2 cellular contexts compared by ENCODE assay signal in genomic region chr12:117272690-117273089, GRCh38.
A peak's percentile ranks its signal among the peaks of the same experiment; 100 is the strongest.
TF ChIP-seq lines count a peak whose summit lies in the region.

No MANE protein-coding gene starts in this region.

TF ChIP-seq in GM23338, 12 proteins besides CTCF, POLR2A, EP300 and RAD21:
- TF ChIP-seq EZH2phosphoT487 (IDR thresholded peaks at IDR 0.05; ENCODE audit: unreplicated experiment), result no peak
- no peak for TF ChIP-seq EZH2 (IDR thresholded peaks at IDR 0.05; ENCODE audit: low read depth, unreplicated experiment)
- TF ChIP-seq, protein P1, sequence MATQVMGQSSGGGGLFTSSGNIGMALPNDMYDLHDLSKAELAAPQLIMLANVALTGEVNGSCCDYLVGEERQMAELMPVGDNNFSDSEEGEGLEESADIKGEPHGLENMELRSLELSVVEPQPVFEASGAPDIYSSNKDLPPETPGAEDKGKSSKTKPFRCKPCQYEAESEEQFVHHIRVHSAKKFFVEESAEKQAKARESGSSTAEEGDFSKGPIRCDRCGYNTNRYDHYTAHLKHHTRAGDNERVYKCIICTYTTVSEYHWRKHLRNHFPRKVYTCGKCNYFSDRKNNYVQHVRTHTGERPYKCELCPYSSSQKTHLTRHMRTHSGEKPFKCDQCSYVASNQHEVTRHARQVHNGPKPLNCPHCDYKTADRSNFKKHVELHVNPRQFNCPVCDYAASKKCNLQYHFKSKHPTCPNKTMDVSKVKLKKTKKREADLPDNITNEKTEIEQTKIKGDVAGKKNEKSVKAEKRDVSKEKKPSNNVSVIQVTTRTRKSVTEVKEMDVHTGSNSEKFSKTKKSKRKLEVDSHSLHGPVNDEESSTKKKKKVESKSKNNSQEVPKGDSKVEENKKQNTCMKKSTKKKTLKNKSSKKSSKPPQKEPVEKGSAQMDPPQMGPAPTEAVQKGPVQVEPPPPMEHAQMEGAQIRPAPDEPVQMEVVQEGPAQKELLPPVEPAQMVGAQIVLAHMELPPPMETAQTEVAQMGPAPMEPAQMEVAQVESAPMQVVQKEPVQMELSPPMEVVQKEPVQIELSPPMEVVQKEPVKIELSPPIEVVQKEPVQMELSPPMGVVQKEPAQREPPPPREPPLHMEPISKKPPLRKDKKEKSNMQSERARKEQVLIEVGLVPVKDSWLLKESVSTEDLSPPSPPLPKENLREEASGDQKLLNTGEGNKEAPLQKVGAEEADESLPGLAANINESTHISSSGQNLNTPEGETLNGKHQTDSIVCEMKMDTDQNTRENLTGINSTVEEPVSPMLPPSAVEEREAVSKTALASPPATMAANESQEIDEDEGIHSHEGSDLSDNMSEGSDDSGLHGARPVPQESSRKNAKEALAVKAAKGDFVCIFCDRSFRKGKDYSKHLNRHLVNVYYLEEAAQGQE (IDR thresholded peaks at IDR 0.05; ENCODE audit: unreplicated experiment), result no peak
- no peak for TF ChIP-seq ZNF114 (CRISPR knock-in tag; IDR thresholded peaks at IDR 0.05)

TF ChIP-seq in H1, 55 proteins besides CTCF, POLR2A, EP300 and RAD21:
- peak; percentile 59; the same call in 1 of the 2 replicates for TF ChIP-seq KDM1A (IDR thresholded peaks at IDR 0.05; ENCODE audit: borderline replicate concordance, low read length)
- TF ChIP-seq TAF1 (IDR thresholded peaks at IDR 0.05; ENCODE audit: low read depth, low read length), result no peak
- no peak for TF ChIP-seq KDM5A (IDR thresholded peaks at IDR 0.05; ENCODE audit: low read length)
